Comparison of ENCODE assay signal across 30 cellular contexts in the genomic region with DNA sequence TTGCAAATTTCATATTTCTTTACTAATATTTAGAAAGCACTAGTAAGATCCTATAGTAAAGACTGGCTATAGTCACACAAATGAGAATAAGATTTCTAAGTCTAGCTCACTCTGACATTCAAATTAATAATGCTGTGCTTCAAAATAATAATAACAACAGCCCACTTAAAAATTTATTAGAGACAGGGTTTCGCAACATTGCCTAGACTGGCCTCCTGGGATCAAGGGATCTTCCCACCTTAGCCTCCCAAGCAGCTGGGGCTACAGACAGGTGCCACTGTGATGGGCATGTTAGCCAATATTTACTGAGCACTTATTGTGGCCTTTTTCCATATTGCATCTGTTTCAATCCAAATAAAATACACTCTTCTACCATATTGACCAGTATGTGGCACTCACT.
"Had no signal": no experiment of that assay in that cellular context is flagged by ENCODE, and none has a peak within 500 bp of the region (broad histone marks: within the 10 kb centered on the region; RNA-seq: fewer than 3 reads in every experiment).

No MANE protein-coding gene starts in this region.

- H3K27me3 ChIP-seq: adrenal gland, body of pancreas, esophagus muscularis mucosa, foreskin keratinocyte, gastrocnemius medialis had no signal

- H3K27ac ChIP-seq: adrenal gland, body of pancreas, esophagus muscularis mucosa, foreskin keratinocyte, gastrocnemius medialis, heart left ventricle had no signal

- H3K4me3 ChIP-seq: adrenal gland, body of pancreas, esophagus muscularis mucosa, gastrocnemius medialis, heart left ventricle had no signal

- H3K4me1 ChIP-seq: adrenal gland, body of pancreas, esophagus muscularis mucosa, foreskin keratinocyte, gastrocnemius medialis, heart left ventricle had no signal

- FAIRE-seq: colon had no signal

- ATAC-seq: activated CD4-positive, alpha-beta T cell treated with anti-CD3 and anti-CD28 coated beads for 36 hours; activated CD8-positive, alpha-beta memory T cell treated with anti-CD3 and anti-CD28 coated beads, Interleukin-2, amount 10 ng/mL, durations not matched to agents 7 days and 5 days; activated CD8-positive, alpha-beta T cell treated with anti-CD3 and anti-CD28 coated beads, Interleukin-2, amount 10 ng/mL, durations not matched to agents 7 days and 5 days; activated naive CD8-positive, alpha-beta T cell treated with anti-CD3 and anti-CD28 coated beads, Interleukin-2, amount 50 U/mL, for 24 hours; body of pancreas; effector memory CD8-positive, alpha-beta T cell; foreskin keratinocyte; gastrocnemius medialis; heart left ventricle; T-helper 17 cell had no signal

- H3K36me3 ChIP-seq: adrenal gland, esophagus muscularis mucosa, gastrocnemius medialis, heart left ventricle had no signal

- DNase-seq: activated CD4-positive, alpha-beta memory T cell treated with anti-CD3 and anti-CD28 coated beads for 36 hours; activated CD4-positive, alpha-beta T cell treated with anti-CD3 and anti-CD28 coated beads for 36 hours; activated CD4-positive, CD25-positive, alpha-beta regulatory T cell; activated CD4-positive, CD25-positive, alpha-beta regulatory T cell treated with anti-CD3 and anti-CD28 coated beads, Interleukin-2, amount 50 U/mL, for 72 hours; activated CD8-positive, alpha-beta memory T cell treated with anti-CD3 and anti-CD28 coated beads, Interleukin-2, amount 10 ng/mL, durations not matched to agents 7 days and 5 days; activated CD8-positive, alpha-beta memory T cell treated with anti-CD3 and anti-CD28 coated beads, Interleukin-2, amount 50 U/mL, for 4 hours; activated CD8-positive, alpha-beta T cell treated with anti-CD3 and anti-CD28 coated beads, Interleukin-2, amount 10 ng/mL, durations not matched to agents 7 days and 5 days; activated effector memory CD4-positive, alpha-beta T cell treated with anti-CD3 and anti-CD28 coated beads, Interleukin-2, amount 50 U/mL, for 16 hours; activated naive CD4-positive, alpha-beta T cell treated with anti-CD3 and anti-CD28 coated beads for 36 hours; activated naive CD8-positive, alpha-beta T cell treated with anti-CD3 and anti-CD28 coated beads for 36 hours; activated naive CD8-positive, alpha-beta T cell treated with anti-CD3 and anti-CD28 coated beads, Interleukin-2, amount 50 U/mL, for 24 hours; activated T-cell treated with anti-CD3 and anti-CD28 coated beads, Interleukin-2, amount 50 U/mL, for 1 hour; activated T-cell treated with anti-CD3 and anti-CD28 coated beads, Interleukin-2, amount 50 U/mL, for 48 hours; adrenal gland; amygdala; aorta; caudate nucleus; cortex of kidney; effector CD4-positive, alpha-beta T cell; effector memory CD8-positive, alpha-beta T cell; erythroblast; gastrocnemius medialis; glutamatergic neuron; heart left ventricle; T-helper 17 cell; T1000 had no signal

- H3K9me3 ChIP-seq: adrenal gland, body of pancreas, esophagus muscularis mucosa, gastrocnemius medialis, heart left ventricle had no signal
